Comparison of ENCODE assay signal across 14 cellular contexts in the genomic region with DNA sequence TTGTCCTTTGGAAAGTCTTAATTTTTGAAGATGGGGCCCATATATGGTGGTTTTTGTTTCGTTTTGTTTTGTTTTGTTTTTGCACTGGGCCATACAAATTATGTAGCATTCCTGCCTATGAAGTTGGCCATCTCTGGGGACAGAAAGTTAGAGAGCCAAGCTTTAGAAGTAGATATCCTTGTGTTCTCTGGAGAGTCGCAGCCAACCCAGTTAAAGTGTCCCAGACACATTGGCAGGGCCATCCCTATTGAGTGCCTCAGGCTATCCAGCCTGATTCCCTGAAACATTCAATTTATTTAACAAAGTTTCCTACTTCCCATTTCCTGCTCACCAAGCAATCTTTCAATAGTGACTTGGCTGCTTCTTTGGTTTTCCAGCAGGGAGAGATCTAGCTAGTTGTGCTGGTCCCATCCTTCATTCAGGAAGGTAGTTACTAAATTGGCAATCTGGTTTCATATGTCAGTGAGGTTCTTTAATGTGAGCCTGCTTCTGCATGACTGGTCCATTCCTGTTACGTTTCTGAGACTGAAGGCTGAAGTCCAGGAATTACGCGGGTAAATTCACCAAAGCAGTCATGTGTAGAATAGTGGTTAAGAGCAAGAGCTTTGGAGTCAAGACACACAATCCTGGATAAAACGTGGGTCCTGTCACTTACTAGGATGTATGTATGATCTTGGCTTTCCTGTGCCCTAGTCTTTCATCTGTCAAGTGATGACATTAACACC. TPM values are rescaled to one million over a fixed set of nuclear protein-coding genes. Genes with fewer than 3 reads are reported as not detected.
A peak's percentile ranks its signal among the peaks of the same experiment; 100 is the strongest.
DNase-seq lines count a peak whose midpoint lies in the region; ATAC-seq and TF ChIP-seq lines count a peak whose summit lies in the region.
"Had no signal": no experiment of that assay in that cellular context is flagged by ENCODE, and none has a peak within 500 bp of the region (broad histone marks: within the 10 kb centered on the region; RNA-seq: fewer than 3 reads in every experiment).

No MANE protein-coding gene starts in this region.

- H3K27me3 ChIP-seq in uterus = no peaks in the 10 kb centered on the region
- H3K27me3 ChIP-seq in foreskin keratinocyte = peaks cover 23% of the 10 kb centered on the region

- in situ Hi-C loops in ACHN (cut with HindIII; ENCODE audit: low pct_ligation_motif_present, low pct_unique_long_range_greater_than_20kb, low sequenced_read_pairs) = no loop called here

- no peaks in the 10 kb centered on the region for H3K9me3 Mint-ChIP-seq in activated CD4-positive, alpha-beta T cell treated with anti-CD3 and anti-CD28 coated beads, Interleukin-2, amount 10 ng/mL, durations not matched to agents 7 days and 5 days

- CTCF ChIA-PET in activated CD4-positive, alpha-beta T cell treated with anti-CD3 and anti-CD28 coated beads, Interleukin-2, amount 10 ng/mL, durations not matched to agents 7 days and 5 days (lab: Charles Lee) = no interaction called here

- H3K36me3 Mint-ChIP-seq in activated CD4-positive, alpha-beta T cell treated with anti-CD3 and anti-CD28 coated beads, Interleukin-2, amount 10 ng/mL, durations not matched to agents 7 days and 5 days (ENCODE audit: low read depth) = no peaks in the 10 kb centered on the region

- DNase-seq in ACHN (peak; percentile 70), iris pigment epithelial cell (ENCODE audit: low read depth) (peak; percentile 12), NCI-H128 (lab: John Stamatoyannopoulos, UW; ENCODE audit: unreplicated experiment) (no peak), uterus (no peak), foreskin keratinocyte (no peak)
- DNase-seq in activated CD4-positive, alpha-beta T cell treated with anti-CD3 and anti-CD28 coated beads, Interleukin-2, amount 10 ng/mL, durations not matched to agents 7 days and 5 days = no peak
- DNase-seq: H7, NCI-H1436, NCI-H2081 treated with DMSO at 0.1 percent for 48 hours, NCI-H774, SIG-M5 had no signal

- no peak for ATAC-seq in foreskin keratinocyte

- H3K4me1 Mint-ChIP-seq in activated CD4-positive, alpha-beta T cell treated with anti-CD3 and anti-CD28 coated beads, Interleukin-2, amount 10 ng/mL, durations not matched to agents 7 days and 5 days = no peaks in the 10 kb centered on the region

- H3K27ac ChIP-seq in C4-2B (peak overlapping the region; percentile 18; the same call in 1 of the 2 replicates), VCaP (peak overlapping the region; percentile 56), uterus (no peak overlapping the region), foreskin keratinocyte (no peak overlapping the region)
- H3K27ac ChIP-seq: KMS-11 had no signal

- intact Hi-C loops in uterus (cut with DNase I; ENCODE audit: low total_unique reads) = no loop called here

- H3K9me3 ChIP-seq in uterus = no peaks in the 10 kb centered on the region

- H3K27ac Mint-ChIP-seq in activated CD4-positive, alpha-beta T cell treated with anti-CD3 and anti-CD28 coated beads, Interleukin-2, amount 10 ng/mL, durations not matched to agents 7 days and 5 days = no peak overlapping the region

- TF ChIP-seq CTCF in C4-2B (conservative IDR thresholded peaks at IDR 0.05) (no peak), VCaP (conservative IDR thresholded peaks at IDR 0.05) (no peak), uterus (IDR thresholded peaks at IDR 0.05) (no peak), foreskin keratinocyte (conservative IDR thresholded peaks at IDR 0.05) (no peak)

- POLR2A ChIA-PET in activated CD4-positive, alpha-beta T cell treated with anti-CD3 and anti-CD28 coated beads, Interleukin-2, amount 10 ng/mL, durations not matched to agents 7 days and 5 days (lab: Charles Lee) = no interaction called here

- no peak for TF ChIP-seq POLR2A in uterus (IDR thresholded peaks at IDR 0.05)

- no peak overlapping the region for H3K4me3 Mint-ChIP-seq in activated CD4-positive, alpha-beta T cell treated with anti-CD3 and anti-CD28 coated beads, Interleukin-2, amount 10 ng/mL, durations not matched to agents 7 days and 5 days

- H3K4me3 ChIP-seq in uterus = no peak overlapping the region

- H3K4me1 ChIP-seq in uterus (peaks cover 0 to 8% of the 10 kb centered on the region in 2 donors), foreskin keratinocyte (peaks cover 3% of the 10 kb centered on the region)

- peaks cover 4% of the 10 kb centered on the region for H3K27me3 Mint-ChIP-seq in activated CD4-positive, alpha-beta T cell treated with anti-CD3 and anti-CD28 coated beads, Interleukin-2, amount 10 ng/mL, durations not matched to agents 7 days and 5 days

- no peaks in the 10 kb centered on the region for H3K36me3 ChIP-seq in uterus

RNA-seq across cellular contexts. Expression of gene HBP1, which starts 49.3 kb away (rescaled TPM):
- 10 to 100 TPM; 34.4 to 34.8 TPM for total RNA-seq in activated CD4-positive, alpha-beta T cell treated with anti-CD3 and anti-CD28 coated beads, Interleukin-2, amount 10 ng/mL, durations not matched to agents 7 days and 5 days
- 100 to 1,000 TPM in 3 of 4 donors, 10 to 100 TPM in 1; 48.3 to 169 (median 130) TPM for total RNA-seq in uterus
- total RNA-seq in foreskin keratinocyte = 19.8 and 23.8 TPM in 2 replicates
- 10.1 and 10.2 TPM in 2 replicates for polyA plus RNA-seq in foreskin keratinocyte

Comparison
In these comparisons a context has a peak if more than half of its experiments do, and no peak if none do; other contexts are left out.
1. DNase-seq: peak in ACHN (single experiment) and iris pigment epithelial cell (single experiment); none in NCI-H128 (single experiment), activated CD4-positive, alpha-beta T cell treated with anti-CD3 and anti-CD28 coated beads, Interleukin-2, amount 10 ng/mL, durations not matched to agents 7 days and 5 days (single experiment), uterus (0 of 2) and foreskin keratinocyte (0 of 2).
2. H3K27ac ChIP-seq: peak in C4-2B (single experiment) and VCaP (single experiment); none in uterus (0 of 2) and foreskin keratinocyte (single experiment).